ENCODE assay signal across 16 cellular contexts in the genomic region with DNA sequence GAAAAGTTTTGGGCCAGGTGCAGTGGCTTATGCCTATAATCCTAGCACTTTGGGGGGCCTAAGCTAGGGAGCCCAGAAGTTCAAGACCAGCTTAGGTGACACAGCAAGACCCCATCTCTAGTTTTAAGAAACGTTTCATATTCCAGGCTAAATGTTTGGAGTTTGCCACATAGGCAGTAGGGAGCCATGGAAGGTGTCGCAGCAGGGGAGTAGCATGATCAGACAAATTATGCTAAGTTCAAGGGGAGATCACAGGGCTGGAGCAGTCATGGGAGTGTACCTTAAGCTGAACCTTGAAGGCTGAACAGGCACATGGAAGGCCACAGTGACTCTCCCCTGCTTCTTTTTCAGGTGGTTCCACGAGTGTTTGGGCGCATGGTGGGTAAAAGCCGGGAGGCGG. TPM values are rescaled to one million over a fixed set of nuclear protein-coding genes. Genes with fewer than 3 reads are reported as not detected.
"Had no signal": no experiment of that assay in that cellular context is flagged by ENCODE, and none has a peak within 500 bp of the region (broad histone marks: within the 10 kb centered on the region; RNA-seq: fewer than 3 reads in every experiment).

No MANE protein-coding gene starts in this region.

- H3K9me3 ChIP-seq: SK-N-SH had no signal

- H3K27me3 Mint-ChIP-seq: IgD-negative memory B cell had no signal

- H3K4me2 ChIP-seq: SK-N-SH had no signal

- ATAC-seq: Panc1, PC-3 had no signal

- H3K9me3 Mint-ChIP-seq: IgD-negative memory B cell had no signal

- H3K27ac Mint-ChIP-seq: IgD-negative memory B cell had no signal

- H3K27ac ChIP-seq: RWPE1 had no signal

- H3K9ac ChIP-seq: SK-N-SH had no signal

- DNase-seq: KBM-7; MV-4-11; NCI-H1048; NCI-H1436 treated with DMSO at 0.1 percent for 48 hours; NCI-H446 treated with DMSO at 0.1 percent for 48 hours; NCI-H82; NK-92 treated with Interleukin-12 subunit alpha and Interleukin-12 subunit beta, amount 100 ng/mL, for 24 hours; PC-3; SK-N-SH had no signal

- H3K4me3 Mint-ChIP-seq: IgD-negative memory B cell had no signal

RNA-seq across cellular contexts. Expression of gene NHERF4, which starts 5.9 kb away (rescaled TPM):
- total RNA-seq: LHCN-M2, MCF 10A, OCI-LY7, SK-MEL-5 had no signal
- polyA plus RNA-seq: IgD-negative memory B cell, SK-N-SH had no signal

RNA-seq across cellular contexts. Expression of gene ABCG4, which starts 30.5 kb away (rescaled TPM):
- total RNA-seq: MCF 10A, OCI-LY7 had no signal
- polyA plus RNA-seq: IgD-negative memory B cell had no signal
